ENCODE assay signal across 3 cellular contexts in genomic region chr1:224182057-224182865, GRCh38.
TF ChIP-seq lines count a peak whose summit lies in the region.

No MANE protein-coding gene starts in this region.

TF ChIP-seq in SK-N-SH treated with all-trans-retinoic acid at 6 μM for 48 hours, 23 proteins besides CTCF, POLR2A, EP300 and RAD21:
- TF ChIP-seq, protein P1, sequence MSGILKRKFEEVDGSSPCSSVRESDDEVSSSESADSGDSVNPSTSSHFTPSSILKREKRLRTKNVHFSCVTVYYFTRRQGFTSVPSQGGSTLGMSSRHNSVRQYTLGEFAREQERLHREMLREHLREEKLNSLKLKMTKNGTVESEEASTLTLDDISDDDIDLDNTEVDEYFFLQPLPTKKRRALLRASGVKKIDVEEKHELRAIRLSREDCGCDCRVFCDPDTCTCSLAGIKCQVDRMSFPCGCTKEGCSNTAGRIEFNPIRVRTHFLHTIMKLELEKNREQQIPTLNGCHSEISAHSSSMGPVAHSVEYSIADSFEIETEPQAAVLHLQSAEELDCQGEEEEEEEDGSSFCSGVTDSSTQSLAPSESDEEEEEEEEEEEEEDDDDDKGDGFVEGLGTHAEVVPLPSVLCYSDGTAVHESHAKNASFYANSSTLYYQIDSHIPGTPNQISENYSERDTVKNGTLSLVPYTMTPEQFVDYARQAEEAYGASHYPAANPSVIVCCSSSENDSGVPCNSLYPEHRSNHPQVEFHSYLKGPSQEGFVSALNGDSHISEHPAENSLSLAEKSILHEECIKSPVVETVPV (CRISPR knock-in tag; IDR thresholded peaks at IDR 0.05) = no peak
- TF ChIP-seq RARB (CRISPR knock-in tag; IDR thresholded peaks at IDR 0.05) (0 out of 2 replicates have a peak, but pooled peaks have one; percentile 69), TOX (CRISPR knock-in tag; IDR thresholded peaks at IDR 0.05; ENCODE audit: borderline replicate concordance) (0 out of 2 replicates have a peak, but pooled peaks have one; percentile 13)

TF ChIP-seq in GM12878, 131 proteins besides CTCF, POLR2A, EP300 and RAD21 (continued from another document and continues in another):
- TF ChIP-seq ATF2 (IDR thresholded peaks at IDR 0.05; ENCODE audit: low read length) (peak; percentile 95), FOXM1 (IDR thresholded peaks at IDR 0.05; ENCODE audit: low read depth, low read length) (peak; percentile 91), SMARCA5 (IDR thresholded peaks at IDR 0.05) (no peak), PBX3 (IDR thresholded peaks at IDR 0.05; ENCODE audit: insufficient replicate concordance, low read depth, low read length) (peak; percentile 22), CBFB (IDR thresholded peaks at IDR 0.05; ENCODE audit: low read depth) (peak; percentile 87), SMAD5 (IDR thresholded peaks at IDR 0.05; ENCODE audit: low read depth) (no peak), NKRF (conservative IDR thresholded peaks at IDR 0.05) (no peak), SP1 (IDR thresholded peaks at IDR 0.05; ENCODE audit: low read depth, low read length) (no peak), CHD1 (IDR thresholded peaks at IDR 0.05; ENCODE audit: low read depth, low read length) (no peak), PAX8 (IDR thresholded peaks at IDR 0.05) (peak; percentile 90), YBX1 (IDR thresholded peaks at IDR 0.05) (peak; percentile 16; the same call in 1 of the 2 replicates), TCF12 (IDR thresholded peaks at IDR 0.05; ENCODE audit: low read depth, low read length) (peak; percentile 82; the same call in 1 of the 2 replicates), LARP7 (IDR thresholded peaks at IDR 0.05) (no peak), ZNF24 (IDR thresholded peaks at IDR 0.05) (peak; percentile 27; the same call in 1 of the 2 replicates), FOS (IDR thresholded peaks at IDR 0.05; ENCODE audit: borderline replicate concordance, extremely low read depth, insufficient read length) (no peak), JUND (IDR thresholded peaks at IDR 0.05; ENCODE audit: low read depth, low read length) (0 out of 2 replicates have a peak, but pooled peaks have one; percentile 27), ATF7 (IDR thresholded peaks at IDR 0.05; ENCODE audit: low read depth) (peak; percentile 80), TARDBP (IDR thresholded peaks at IDR 0.05; ENCODE audit: borderline replicate concordance) (no peak), MEF2A (IDR thresholded peaks at IDR 0.05; ENCODE audit: insufficient read depth, low read depth, low read length) (peak; percentile 52; the same call in 1 of the 2 replicates), STAT1 (conservative IDR thresholded peaks at IDR 0.05) (no peak), RELB (IDR thresholded peaks at IDR 0.05; ENCODE audit: low read depth) (peak; percentile 69; the same call in 1 of the 2 replicates), EED (IDR thresholded peaks at IDR 0.05; ENCODE audit: low read depth) (peak; percentile 26), HDGF (IDR thresholded peaks at IDR 0.05) (peak; percentile 54; the same call in 1 of the 2 replicates), MAX (IDR thresholded peaks at IDR 0.05; ENCODE audit: low read depth, low read length) (no peak; the same call in 1 of the 2 replicates), RUNX3 (IDR thresholded peaks at IDR 0.05; ENCODE audit: low read length) (peak; percentile 98), TAF1 (IDR thresholded peaks at IDR 0.05; ENCODE audit: borderline replicate concordance, low read depth, low read length) (no peak), ZNF622 (IDR thresholded peaks at IDR 0.05) (no peak), HDAC2 (IDR thresholded peaks at IDR 0.05) (no peak)

TF ChIP-seq in liver, 16 proteins besides CTCF, POLR2A, EP300 and RAD21 (continued from another document):
- TF ChIP-seq, protein P2, sequence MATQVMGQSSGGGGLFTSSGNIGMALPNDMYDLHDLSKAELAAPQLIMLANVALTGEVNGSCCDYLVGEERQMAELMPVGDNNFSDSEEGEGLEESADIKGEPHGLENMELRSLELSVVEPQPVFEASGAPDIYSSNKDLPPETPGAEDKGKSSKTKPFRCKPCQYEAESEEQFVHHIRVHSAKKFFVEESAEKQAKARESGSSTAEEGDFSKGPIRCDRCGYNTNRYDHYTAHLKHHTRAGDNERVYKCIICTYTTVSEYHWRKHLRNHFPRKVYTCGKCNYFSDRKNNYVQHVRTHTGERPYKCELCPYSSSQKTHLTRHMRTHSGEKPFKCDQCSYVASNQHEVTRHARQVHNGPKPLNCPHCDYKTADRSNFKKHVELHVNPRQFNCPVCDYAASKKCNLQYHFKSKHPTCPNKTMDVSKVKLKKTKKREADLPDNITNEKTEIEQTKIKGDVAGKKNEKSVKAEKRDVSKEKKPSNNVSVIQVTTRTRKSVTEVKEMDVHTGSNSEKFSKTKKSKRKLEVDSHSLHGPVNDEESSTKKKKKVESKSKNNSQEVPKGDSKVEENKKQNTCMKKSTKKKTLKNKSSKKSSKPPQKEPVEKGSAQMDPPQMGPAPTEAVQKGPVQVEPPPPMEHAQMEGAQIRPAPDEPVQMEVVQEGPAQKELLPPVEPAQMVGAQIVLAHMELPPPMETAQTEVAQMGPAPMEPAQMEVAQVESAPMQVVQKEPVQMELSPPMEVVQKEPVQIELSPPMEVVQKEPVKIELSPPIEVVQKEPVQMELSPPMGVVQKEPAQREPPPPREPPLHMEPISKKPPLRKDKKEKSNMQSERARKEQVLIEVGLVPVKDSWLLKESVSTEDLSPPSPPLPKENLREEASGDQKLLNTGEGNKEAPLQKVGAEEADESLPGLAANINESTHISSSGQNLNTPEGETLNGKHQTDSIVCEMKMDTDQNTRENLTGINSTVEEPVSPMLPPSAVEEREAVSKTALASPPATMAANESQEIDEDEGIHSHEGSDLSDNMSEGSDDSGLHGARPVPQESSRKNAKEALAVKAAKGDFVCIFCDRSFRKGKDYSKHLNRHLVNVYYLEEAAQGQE (IDR thresholded peaks at IDR 0.05) = no peak
- TF ChIP-seq TAF1 (conservative IDR thresholded peaks at IDR 0.05) (no peak), ATF3 (IDR thresholded peaks at IDR 0.05) (no peak)
